Comparison of ENCODE assay signal across 10 cellular contexts in the genomic region with DNA sequence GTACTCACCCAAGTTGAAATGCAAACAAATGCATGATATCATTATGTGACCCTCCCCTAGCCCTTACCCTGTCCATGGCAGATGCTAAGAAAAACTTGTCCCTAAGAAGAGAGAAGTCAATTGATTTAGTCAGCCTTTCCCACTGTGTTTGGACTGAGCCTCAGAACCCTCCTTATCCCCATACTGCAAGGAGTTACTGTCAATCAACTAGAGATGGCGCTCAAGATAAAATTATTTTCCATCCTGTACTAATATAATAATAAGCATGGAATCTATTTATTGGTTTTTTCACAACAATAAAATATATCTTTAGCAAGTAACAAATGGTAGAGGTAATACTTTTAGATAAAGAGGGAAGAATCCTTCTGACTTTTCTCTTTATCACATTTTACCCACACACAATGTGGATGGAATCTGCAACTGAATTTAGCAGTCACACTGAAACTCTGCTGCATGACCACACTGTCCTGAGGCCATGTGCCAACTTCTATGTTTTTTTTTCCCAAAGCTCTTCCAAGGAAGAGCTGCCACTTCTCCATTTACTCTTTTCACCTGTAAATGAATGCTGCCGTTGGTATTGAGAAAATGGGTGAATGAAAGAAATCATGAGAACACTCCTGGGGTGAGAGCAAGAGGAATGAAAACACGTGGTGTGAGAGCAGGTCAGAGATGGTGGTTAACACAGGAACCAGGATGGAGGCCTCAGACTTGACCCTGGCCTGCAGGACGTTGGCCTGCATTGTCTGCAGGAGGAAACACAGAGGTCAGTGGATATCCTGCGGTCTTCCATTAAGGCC. TPM values are rescaled to one million over a fixed set of nuclear protein-coding genes. Genes with fewer than 3 reads are reported as not detected.
DNase-seq lines count a peak whose midpoint lies in the region; ATAC-seq and TF ChIP-seq lines count a peak whose summit lies in the region.
"Had no signal": no experiment of that assay in that cellular context is flagged by ENCODE, and none has a peak within 500 bp of the region (broad histone marks: within the 10 kb centered on the region; RNA-seq: fewer than 3 reads in every experiment).

No MANE protein-coding gene starts in this region.

- H3K27ac ChIP-seq in CD4-positive, alpha-beta T cell (ENCODE audit: low read depth, low read length), result no peak overlapping the region

- H3K36me3 Mint-ChIP-seq in CD4-positive, alpha-beta T cell (ENCODE audit: low read depth), result no peaks in the 10 kb centered on the region
- H3K36me3 Mint-ChIP-seq in activated naive CD8-positive, alpha-beta T cell treated with anti-CD3 and anti-CD28 coated beads, Interleukin-2, amount 50 U/mL, for 24 hours (ENCODE audit: low read depth), result no peaks in the 10 kb centered on the region
- H3K36me3 Mint-ChIP-seq in naive thymus-derived CD8-positive, alpha-beta T cell, result peaks cover 0 to 4% (median 0%) of the 10 kb centered on the region in 3 donors

- no peak for TF ChIP-seq CTCF in CD4-positive, alpha-beta T cell (IDR thresholded peaks at IDR 0.05)

- intact Hi-C loops in CD4-positive, alpha-beta T cell (cut with DNase I, micrococcal nuclease), result no loop called here

- H3K9me3 Mint-ChIP-seq in CD4-positive, alpha-beta T cell, result no peaks in the 10 kb centered on the region
- no peaks in the 10 kb centered on the region for H3K9me3 Mint-ChIP-seq in activated naive CD8-positive, alpha-beta T cell treated with anti-CD3 and anti-CD28 coated beads, Interleukin-2, amount 50 U/mL, for 24 hours
- H3K9me3 Mint-ChIP-seq in naive thymus-derived CD8-positive, alpha-beta T cell, result no peaks in the 10 kb centered on the region

- no peak for ATAC-seq in CD4-positive, alpha-beta T cell (ENCODE audit: poor library complexity)
- ATAC-seq in activated naive CD8-positive, alpha-beta T cell treated with anti-CD3 and anti-CD28 coated beads, Interleukin-2, amount 50 U/mL, for 24 hours, result no peak
- ATAC-seq in naive thymus-derived CD8-positive, alpha-beta T cell, result no peak
- no peak for ATAC-seq in HG03159 (IDR thresholded peaks at IDR 0.05; ENCODE audit: unreplicated experiment)

- POLR2A ChIA-PET in CD4-positive, alpha-beta T cell (lab: Charles Lee), result interaction anchor here (5.4 kb wide), 1 partner anchor 10 kb away, joined by 37 read pairs; the partner anchor contains the start of gene NT5E
- POLR2A ChIA-PET in HEK293T (lab: Yijun Ruan, JAX), result no interaction called here
- POLR2A ChIA-PET in naive thymus-derived CD8-positive, alpha-beta T cell (lab: Charles Lee), result interaction anchor here (1.5 to 13.1 kb wide), 2 partner anchors 9 to 58 kb away, joined by 3 to 252 read pairs; partner anchors contain the start of gene NT5E

- H3K9me3 ChIP-seq in CD4-positive, alpha-beta T cell (ENCODE audit: control insufficient read depth, low read length), result no peaks in the 10 kb centered on the region

- H3K27ac Mint-ChIP-seq in CD4-positive, alpha-beta T cell, result peak overlapping the region; percentile 49
- H3K27ac Mint-ChIP-seq in activated naive CD8-positive, alpha-beta T cell treated with anti-CD3 and anti-CD28 coated beads, Interleukin-2, amount 50 U/mL, for 24 hours, result peak overlapping the region; percentile 96
- peak overlapping the region; percentile 91 to 99 (median 95) for H3K27ac Mint-ChIP-seq in naive thymus-derived CD8-positive, alpha-beta T cell

- CTCF ChIA-PET in CD4-positive, alpha-beta T cell (lab: Charles Lee), result no interaction called here
- CTCF ChIA-PET in HEK293T (lab: Yijun Ruan, JAX), result interaction anchor here (0.6 kb wide), 1 partner anchor 15 kb away, joined by 3 read pairs; no protein-coding TSS in a partner anchor

- no peak for DNase-seq in CD4-positive, alpha-beta T cell
- DNase-seq in HEK293T (ENCODE audit: extremely low spot score) (no peak), A172 (ENCODE audit: low spot score) (no peak), HT-29 (ENCODE audit: low spot score) (no peak), CD1c-positive myeloid dendritic cell (ENCODE audit: extremely low spot score) (no peak)
- DNase-seq in activated naive CD8-positive, alpha-beta T cell treated with anti-CD3 and anti-CD28 coated beads, Interleukin-2, amount 50 U/mL, for 24 hours, result no peak
- DNase-seq in naive thymus-derived CD8-positive, alpha-beta T cell, result no peak
- DNase-seq: NCI-H1092 had no signal

- peaks cover 55% of the 10 kb centered on the region for H3K4me1 Mint-ChIP-seq in CD4-positive, alpha-beta T cell (ENCODE audit: low read depth)
- peaks cover 100% of the 10 kb centered on the region for H3K4me1 Mint-ChIP-seq in activated naive CD8-positive, alpha-beta T cell treated with anti-CD3 and anti-CD28 coated beads, Interleukin-2, amount 50 U/mL, for 24 hours
- H3K4me1 Mint-ChIP-seq in naive thymus-derived CD8-positive, alpha-beta T cell, result peaks cover 65 to 99% (median 96%) of the 10 kb centered on the region in 4 donors

- no peak overlapping the region for H3K4me3 Mint-ChIP-seq in CD4-positive, alpha-beta T cell
- peak overlapping the region; percentile 31 for H3K4me3 Mint-ChIP-seq in activated naive CD8-positive, alpha-beta T cell treated with anti-CD3 and anti-CD28 coated beads, Interleukin-2, amount 50 U/mL, for 24 hours
- peak overlapping the region in 9 of 10 donors; percentile 72 to 85 (median 80) for H3K4me3 Mint-ChIP-seq in naive thymus-derived CD8-positive, alpha-beta T cell

- H3K27me3 Mint-ChIP-seq in CD4-positive, alpha-beta T cell, result no peaks in the 10 kb centered on the region
- H3K27me3 Mint-ChIP-seq in activated naive CD8-positive, alpha-beta T cell treated with anti-CD3 and anti-CD28 coated beads, Interleukin-2, amount 50 U/mL, for 24 hours, result no peaks in the 10 kb centered on the region
- peaks cover 0 to 2% (median 0%) of the 10 kb centered on the region in 5 donors for H3K27me3 Mint-ChIP-seq in naive thymus-derived CD8-positive, alpha-beta T cell

- peaks cover 4% of the 10 kb centered on the region for H3K27me3 ChIP-seq in CD4-positive, alpha-beta T cell (ENCODE audit: control insufficient read depth, insufficient read depth, low read length)

TF ChIP-seq in HEK293T, 16 proteins besides CTCF, POLR2A, EP300 and RAD21:
- TF ChIP-seq, protein P1, sequence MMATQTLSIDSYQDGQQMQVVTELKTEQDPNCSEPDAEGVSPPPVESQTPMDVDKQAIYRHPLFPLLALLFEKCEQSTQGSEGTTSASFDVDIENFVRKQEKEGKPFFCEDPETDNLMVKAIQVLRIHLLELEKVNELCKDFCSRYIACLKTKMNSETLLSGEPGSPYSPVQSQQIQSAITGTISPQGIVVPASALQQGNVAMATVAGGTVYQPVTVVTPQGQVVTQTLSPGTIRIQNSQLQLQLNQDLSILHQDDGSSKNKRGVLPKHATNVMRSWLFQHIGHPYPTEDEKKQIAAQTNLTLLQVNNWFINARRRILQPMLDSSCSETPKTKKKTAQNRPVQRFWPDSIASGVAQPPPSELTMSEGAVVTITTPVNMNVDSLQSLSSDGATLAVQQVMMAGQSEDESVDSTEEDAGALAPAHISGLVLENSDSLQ (IDR thresholded peaks at IDR 0.05), result 0 out of 2 replicates have a peak, but pooled peaks have one; percentile 28
- TF ChIP-seq BHLHE40 (IDR thresholded peaks at IDR 0.05; ENCODE audit: borderline replicate concordance), result no peak
TF ChIP-seq in HEK293T: peak in this region for 1.

RNA-seq across cellular contexts. Expression of gene NT5E, which starts 10.5 kb away (rescaled TPM):
- total RNA-seq in CD4-positive, alpha-beta T cell, result 1 to 10 TPM; 2.7 to 3.3 TPM
- 10 to 100 TPM; 56.5 to 57.3 TPM for total RNA-seq in naive thymus-derived CD8-positive, alpha-beta T cell
- 100 to 1,000 TPM in 2 of 3 donors, 10 to 100 TPM in 1; 77.7 to 128 (median 103) TPM for polyA plus RNA-seq in naive thymus-derived CD8-positive, alpha-beta T cell
- 127 and 155 TPM in 2 replicates for total RNA-seq in A172 (2014; rRNA removed; shearing (Covaris generic))
- 57.4 and 74.7 TPM in 2 replicates for total RNA-seq in HT-29 (2014; rRNA removed; shearing (Covaris generic))
- polyA plus RNA-seq: neural cell had no signal

Comparison
In these comparisons a context has a peak if more than half of its experiments do, and no peak if none do; other contexts are left out.
1. RNA of gene NT5E, which starts 10.5 kb away (total RNA-seq): 127 to 155 TPM in A172, 57.4 to 74.7 TPM in HT-29 and 56.5 to 57.3 TPM in naive thymus-derived CD8-positive, alpha-beta T cell; 2.7 to 3.3 TPM in CD4-positive, alpha-beta T cell; every median in the first group is over 10 times any median in the second.
2. Peak in every context shown above with its lines, with median percentiles within 50 percentile points of each other: H3K27ac Mint-ChIP-seq.